8 cellular contexts compared by ENCODE assay signal in the genomic region with DNA sequence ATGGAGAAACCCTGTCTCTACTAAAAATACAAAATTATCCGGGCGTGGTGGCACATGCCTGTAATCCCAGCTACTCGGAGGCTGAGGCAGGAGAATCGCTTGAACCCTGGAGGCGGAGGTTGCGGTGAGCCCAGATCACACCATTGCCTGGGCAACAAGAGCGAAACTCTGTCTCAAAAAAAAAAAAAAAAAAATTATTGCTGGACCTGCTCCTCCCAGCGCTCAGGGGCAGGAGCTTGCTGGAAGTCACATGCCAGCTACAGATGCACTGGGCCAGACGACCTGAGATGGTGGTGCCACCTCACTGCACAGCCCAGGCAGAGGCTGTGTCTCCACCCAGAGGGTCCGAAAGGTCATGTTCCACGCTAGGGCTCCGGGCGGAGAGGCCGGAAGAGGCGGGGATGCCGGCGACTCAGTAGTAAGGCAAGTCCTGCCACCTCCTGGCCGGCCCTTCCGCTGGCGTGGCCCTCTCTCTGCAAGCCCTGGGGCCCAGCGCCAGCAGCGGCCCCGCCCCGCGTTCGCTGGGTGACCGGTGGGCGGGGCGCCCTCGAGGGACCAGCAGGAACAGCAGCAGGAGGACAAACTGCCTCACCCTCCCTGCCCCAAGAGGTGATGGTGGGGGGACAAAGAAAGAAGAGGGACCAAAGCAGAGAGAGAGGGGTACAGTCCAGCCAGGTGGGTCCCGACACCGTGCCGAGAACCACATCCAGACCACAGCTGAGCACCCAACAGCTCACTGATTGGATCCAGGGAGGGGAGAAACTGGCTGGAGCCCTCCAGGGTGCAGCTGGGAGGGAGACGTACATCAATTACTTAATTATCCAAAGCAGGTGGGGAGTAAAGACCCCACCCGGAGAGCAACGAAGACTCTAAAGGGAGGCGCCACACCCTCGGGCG. TPM values are rescaled to one million over a fixed set of nuclear protein-coding genes. Genes with fewer than 3 reads are reported as not detected.
DNase-seq lines count a peak whose midpoint lies in the region; ATAC-seq and TF ChIP-seq lines count a peak whose summit lies in the region.

No MANE protein-coding gene starts in this region.

- peak overlapping the region; percentile 72 to 100 (median 100); a peak in 21 of 22 replicates for H3K9ac ChIP-seq in BLaER1 treated with 17β-estradiol and CSF1 and Interleukin-3, amounts not matched to agents 10 nM and 100 nM

- peaks cover 55 to 73% (median 64%) of the 10 kb centered on the region in 10 experiments for H3K4me1 ChIP-seq in BLaER1 treated with 17β-estradiol and CSF1 and Interleukin-3, amounts not matched to agents 10 nM and 100 nM
- H3K4me1 ChIP-seq in testis, result peaks cover 71% of the 10 kb centered on the region
- peaks cover 37% of the 10 kb centered on the region for H3K4me1 ChIP-seq in effector memory CD4-positive, alpha-beta T cell (ENCODE audit: control insufficient read depth, insufficient read depth, low read length, poor library complexity, severe bottlenecking)

- peak overlapping the region; percentile 28 for H3K27ac Mint-ChIP-seq in memory B cell

- peaks cover 31% of the 10 kb centered on the region for H3K4me1 Mint-ChIP-seq in memory B cell

- no peaks in the 10 kb centered on the region for H3K9me3 Mint-ChIP-seq in memory B cell

- TF ChIP-seq CTCF in epithelial cell of esophagus (IDR thresholded peaks at IDR 0.05; ENCODE audit: insufficient read depth, low read depth, low read length, missing control alignments) (no peak), testis (IDR thresholded peaks at IDR 0.05) (peak; percentile 11 to 42 (median 33))

- H3K27me3 ChIP-seq in BLaER1 treated with 17β-estradiol and CSF1 and Interleukin-3, amounts not matched to agents 10 nM and 100 nM, result no peaks in the 10 kb centered on the region
- H3K27me3 ChIP-seq in testis, result no peaks in the 10 kb centered on the region
- H3K27me3 ChIP-seq in effector memory CD4-positive, alpha-beta T cell (replicated peaks; ENCODE audit: control insufficient read depth, insufficient read depth, low read length, poor library complexity, severe bottlenecking), result no peaks in the 10 kb centered on the region

- TF ChIP-seq POLR2A in testis (IDR thresholded peaks at IDR 0.05), result no peak

- ATAC-seq in SK-N-SH treated with all-trans-retinoic acid at 6 μM for 48 hours (peak; percentile 45), memory B cell (ENCODE audit: low read depth) (no peak), HG02885 (IDR thresholded peaks at IDR 0.05; ENCODE audit: poor library complexity, unreplicated experiment) (no peak)

- peaks cover 38 to 59% (median 50%) of the 10 kb centered on the region in 11 experiments for H4K20me1 ChIP-seq in BLaER1 treated with 17β-estradiol and CSF1 and Interleukin-3, amounts not matched to agents 10 nM and 100 nM

- 40 to 44% methylated on average over 15 to 39 of the region's 39 CpGs for WGBS in testis, 2 donors

- no peaks in the 10 kb centered on the region for H3K27me3 Mint-ChIP-seq in memory B cell

- H3K27ac ChIP-seq in BLaER1 treated with 17β-estradiol and CSF1 and Interleukin-3, amounts not matched to agents 10 nM and 100 nM, result peak overlapping the region in 9 of 11 experiments; percentile 99 to 100 (median 100); a peak in 15 of 22 replicates
- H3K27ac ChIP-seq in testis, result peak overlapping the region; percentile 99
- H3K27ac ChIP-seq in effector memory CD4-positive, alpha-beta T cell (ENCODE audit: insufficient read depth, low read length, poor library complexity, severe bottlenecking), result no peak overlapping the region

- peaks cover 12 to 42% (median 35%) of the 10 kb centered on the region in 11 experiments; a peak in 18 of 22 replicates for H3K36me3 ChIP-seq in BLaER1 treated with 17β-estradiol and CSF1 and Interleukin-3, amounts not matched to agents 10 nM and 100 nM
- no peaks in the 10 kb centered on the region for H3K36me3 ChIP-seq in testis (ENCODE audit: low read depth, missing control alignments)
- H3K36me3 ChIP-seq in effector memory CD4-positive, alpha-beta T cell (ENCODE audit: control insufficient read depth, insufficient read depth, low read length), result peaks cover 17% of the 10 kb centered on the region

- H3K36me3 Mint-ChIP-seq in memory B cell, result peaks cover 3% of the 10 kb centered on the region

- no peak overlapping the region for H3K4me3 Mint-ChIP-seq in memory B cell

- no peaks in the 10 kb centered on the region for H3K9me3 ChIP-seq in BLaER1 treated with 17β-estradiol and CSF1 and Interleukin-3, amounts not matched to agents 10 nM and 100 nM (replicated peaks in 1 of 11)
- H3K9me3 ChIP-seq in testis, result no peaks in the 10 kb centered on the region
- no peaks in the 10 kb centered on the region for H3K9me3 ChIP-seq in effector memory CD4-positive, alpha-beta T cell (ENCODE audit: control insufficient read depth, low read length)

- DNase-seq in HuH-7 (ENCODE audit: low spot score) (peak; percentile 86), epithelial cell of esophagus (ENCODE audit: low read depth) (peak; percentile 54), memory B cell (ENCODE audit: low spot score in 2 of 2) (no peak), testis (peak; percentile 96)
- DNase-seq in effector memory CD4-positive, alpha-beta T cell, result no peak

- H3K4me3 ChIP-seq in BLaER1 treated with 17β-estradiol and CSF1 and Interleukin-3, amounts not matched to agents 10 nM and 100 nM, result peak overlapping the region in 6 of 10 experiments; percentile 84 to 94 (median 86); a peak in 11 of 20 replicates
- H3K4me3 ChIP-seq in epithelial cell of esophagus (ENCODE audit: low read length) (peak overlapping the region; percentile 48), testis (no peak overlapping the region)
- no peak overlapping the region for H3K4me3 ChIP-seq in effector memory CD4-positive, alpha-beta T cell (ENCODE audit: insufficient read depth, low read depth, low read length, poor library complexity, severe bottlenecking)

- H3K4me2 ChIP-seq in BLaER1 treated with 17β-estradiol and CSF1 and Interleukin-3, amounts not matched to agents 10 nM and 100 nM, result peak overlapping the region; percentile 97 to 100 (median 99)

- intact Hi-C loops in testis (cut with DNase I; ENCODE audit: low total_unique reads), result no loop called here

TF ChIP-seq in SK-N-SH treated with all-trans-retinoic acid at 6 μM for 48 hours, 23 proteins besides CTCF, POLR2A, EP300 and RAD21:
- TF ChIP-seq, protein P1, sequence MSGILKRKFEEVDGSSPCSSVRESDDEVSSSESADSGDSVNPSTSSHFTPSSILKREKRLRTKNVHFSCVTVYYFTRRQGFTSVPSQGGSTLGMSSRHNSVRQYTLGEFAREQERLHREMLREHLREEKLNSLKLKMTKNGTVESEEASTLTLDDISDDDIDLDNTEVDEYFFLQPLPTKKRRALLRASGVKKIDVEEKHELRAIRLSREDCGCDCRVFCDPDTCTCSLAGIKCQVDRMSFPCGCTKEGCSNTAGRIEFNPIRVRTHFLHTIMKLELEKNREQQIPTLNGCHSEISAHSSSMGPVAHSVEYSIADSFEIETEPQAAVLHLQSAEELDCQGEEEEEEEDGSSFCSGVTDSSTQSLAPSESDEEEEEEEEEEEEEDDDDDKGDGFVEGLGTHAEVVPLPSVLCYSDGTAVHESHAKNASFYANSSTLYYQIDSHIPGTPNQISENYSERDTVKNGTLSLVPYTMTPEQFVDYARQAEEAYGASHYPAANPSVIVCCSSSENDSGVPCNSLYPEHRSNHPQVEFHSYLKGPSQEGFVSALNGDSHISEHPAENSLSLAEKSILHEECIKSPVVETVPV (CRISPR knock-in tag; IDR thresholded peaks at IDR 0.05), result no peak
- TF ChIP-seq GLIS3 (CRISPR knock-in tag; IDR thresholded peaks at IDR 0.05), result 0 out of 2 replicates have a peak, but pooled peaks have one; percentile 32
TF ChIP-seq in SK-N-SH treated with all-trans-retinoic acid at 6 μM for 48 hours: peak in this region for 1.

RNA-seq across cellular contexts. Expression of a gene that starts 3.6 kb away (rescaled TPM):
- total RNA-seq in testis, result 10 to 100 TPM; 18.0 to 20.5 TPM
- 16.9 TPM for polyA plus RNA-seq in testis (ENCODE audit: insufficient read depth, low read depth, low replicate concordance)

RNA-seq across cellular contexts. Expression of a gene that starts 6.7 kb away (rescaled TPM):
- 10 to 100 TPM; 23.1 to 23.3 TPM for total RNA-seq in testis
- 18.9 TPM for polyA plus RNA-seq in testis (ENCODE audit: insufficient read depth, low read depth, low replicate concordance)

Comparison
In these comparisons a context has a peak if more than half of its experiments do, and no peak if none do; other contexts are left out.
1. H3K4me3 ChIP-seq: peak in BLaER1 treated with 17β-estradiol and CSF1 and Interleukin-3, amounts not matched to agents 10 nM and 100 nM (6 of 10) and epithelial cell of esophagus (single experiment); none in testis (0 of 2) and effector memory CD4-positive, alpha-beta T cell (single experiment).
2. DNase-seq: peak in HuH-7 (single experiment), epithelial cell of esophagus (single experiment) and testis (single experiment); none in memory B cell (0 of 2) and effector memory CD4-positive, alpha-beta T cell (0 of 3).